In the genomic region with DNA sequence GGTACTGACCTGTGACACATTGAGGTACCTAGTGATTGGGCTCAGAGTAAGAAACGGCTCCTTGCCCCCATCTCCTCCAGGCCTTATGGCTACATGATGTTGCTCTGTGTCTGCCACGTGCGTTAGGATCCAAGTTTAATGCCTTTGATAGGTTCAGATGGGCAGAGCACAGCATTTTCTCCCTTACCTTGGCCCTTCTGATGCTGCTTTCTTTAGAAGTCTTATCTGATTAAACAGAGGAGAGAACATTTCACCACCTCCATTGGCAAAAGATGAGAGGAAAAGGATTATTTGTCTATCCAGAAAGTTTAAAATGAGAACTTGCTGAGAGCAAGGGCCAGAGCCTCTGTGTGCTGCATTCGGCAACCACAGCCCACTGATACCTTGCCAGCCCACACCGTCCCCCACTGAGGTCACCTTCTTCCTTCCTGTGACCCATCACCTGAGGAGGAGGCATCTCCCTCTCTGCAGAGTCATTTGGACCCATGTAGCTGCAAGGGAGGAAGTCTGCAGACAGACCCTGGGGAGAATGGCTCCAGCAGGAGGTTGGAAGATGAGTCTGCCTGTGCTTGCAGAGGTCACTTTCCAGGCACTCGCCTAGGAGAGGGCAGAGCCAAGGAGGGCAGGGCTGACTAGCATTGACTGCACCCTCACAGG, we compare ENCODE assay signal across 1 cellular context.
TF ChIP-seq lines count a peak whose summit lies in the region.

No MANE protein-coding gene starts in this region.

TF ChIP-seq in liver, 16 proteins besides CTCF, POLR2A, EP300 and RAD21 (continued from another document):
- peak; percentile 69 to 71 for TF ChIP-seq HNF4A (conservative IDR thresholded peaks at IDR 0.05)
- TF ChIP-seq YY1 (IDR thresholded peaks at IDR 0.05) = peak; percentile 55
- TF ChIP-seq HNF4G (IDR thresholded peaks at IDR 0.05) = no peak
- TF ChIP-seq RXRA (IDR thresholded peaks at IDR 0.05) = peak; percentile 80
- TF ChIP-seq, protein P1, sequence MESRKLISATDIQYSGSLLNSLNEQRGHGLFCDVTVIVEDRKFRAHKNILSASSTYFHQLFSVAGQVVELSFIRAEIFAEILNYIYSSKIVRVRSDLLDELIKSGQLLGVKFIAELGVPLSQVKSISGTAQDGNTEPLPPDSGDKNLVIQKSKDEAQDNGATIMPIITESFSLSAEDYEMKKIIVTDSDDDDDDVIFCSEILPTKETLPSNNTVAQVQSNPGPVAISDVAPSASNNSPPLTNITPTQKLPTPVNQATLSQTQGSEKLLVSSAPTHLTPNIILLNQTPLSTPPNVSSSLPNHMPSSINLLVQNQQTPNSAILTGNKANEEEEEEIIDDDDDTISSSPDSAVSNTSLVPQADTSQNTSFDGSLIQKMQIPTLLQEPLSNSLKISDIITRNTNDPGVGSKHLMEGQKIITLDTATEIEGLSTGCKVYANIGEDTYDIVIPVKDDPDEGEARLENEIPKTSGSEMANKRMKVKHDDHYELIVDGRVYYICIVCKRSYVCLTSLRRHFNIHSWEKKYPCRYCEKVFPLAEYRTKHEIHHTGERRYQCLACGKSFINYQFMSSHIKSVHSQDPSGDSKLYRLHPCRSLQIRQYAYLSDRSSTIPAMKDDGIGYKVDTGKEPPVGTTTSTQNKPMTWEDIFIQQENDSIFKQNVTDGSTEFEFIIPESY (IDR thresholded peaks at IDR 0.05) = no peak
- TF ChIP-seq FOXA1 (IDR thresholded peaks at IDR 0.05) = no peak
- TF ChIP-seq, protein P2, sequence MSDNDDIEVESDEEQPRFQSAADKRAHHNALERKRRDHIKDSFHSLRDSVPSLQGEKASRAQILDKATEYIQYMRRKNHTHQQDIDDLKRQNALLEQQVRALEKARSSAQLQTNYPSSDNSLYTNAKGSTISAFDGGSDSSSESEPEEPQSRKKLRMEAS (IDR thresholded peaks at IDR 0.05) = peak; percentile 40
- TF ChIP-seq, protein P3, sequence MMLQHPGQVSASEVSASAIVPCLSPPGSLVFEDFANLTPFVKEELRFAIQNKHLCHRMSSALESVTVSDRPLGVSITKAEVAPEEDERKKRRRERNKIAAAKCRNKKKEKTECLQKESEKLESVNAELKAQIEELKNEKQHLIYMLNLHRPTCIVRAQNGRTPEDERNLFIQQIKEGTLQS (IDR thresholded peaks at IDR 0.05) = no peak
- no peak for TF ChIP-seq GABPA (IDR thresholded peaks at IDR 0.05 in 1 of 2, conservative IDR thresholded peaks at IDR 0.05 in 1 of 2)
- TF ChIP-seq, protein P4, sequence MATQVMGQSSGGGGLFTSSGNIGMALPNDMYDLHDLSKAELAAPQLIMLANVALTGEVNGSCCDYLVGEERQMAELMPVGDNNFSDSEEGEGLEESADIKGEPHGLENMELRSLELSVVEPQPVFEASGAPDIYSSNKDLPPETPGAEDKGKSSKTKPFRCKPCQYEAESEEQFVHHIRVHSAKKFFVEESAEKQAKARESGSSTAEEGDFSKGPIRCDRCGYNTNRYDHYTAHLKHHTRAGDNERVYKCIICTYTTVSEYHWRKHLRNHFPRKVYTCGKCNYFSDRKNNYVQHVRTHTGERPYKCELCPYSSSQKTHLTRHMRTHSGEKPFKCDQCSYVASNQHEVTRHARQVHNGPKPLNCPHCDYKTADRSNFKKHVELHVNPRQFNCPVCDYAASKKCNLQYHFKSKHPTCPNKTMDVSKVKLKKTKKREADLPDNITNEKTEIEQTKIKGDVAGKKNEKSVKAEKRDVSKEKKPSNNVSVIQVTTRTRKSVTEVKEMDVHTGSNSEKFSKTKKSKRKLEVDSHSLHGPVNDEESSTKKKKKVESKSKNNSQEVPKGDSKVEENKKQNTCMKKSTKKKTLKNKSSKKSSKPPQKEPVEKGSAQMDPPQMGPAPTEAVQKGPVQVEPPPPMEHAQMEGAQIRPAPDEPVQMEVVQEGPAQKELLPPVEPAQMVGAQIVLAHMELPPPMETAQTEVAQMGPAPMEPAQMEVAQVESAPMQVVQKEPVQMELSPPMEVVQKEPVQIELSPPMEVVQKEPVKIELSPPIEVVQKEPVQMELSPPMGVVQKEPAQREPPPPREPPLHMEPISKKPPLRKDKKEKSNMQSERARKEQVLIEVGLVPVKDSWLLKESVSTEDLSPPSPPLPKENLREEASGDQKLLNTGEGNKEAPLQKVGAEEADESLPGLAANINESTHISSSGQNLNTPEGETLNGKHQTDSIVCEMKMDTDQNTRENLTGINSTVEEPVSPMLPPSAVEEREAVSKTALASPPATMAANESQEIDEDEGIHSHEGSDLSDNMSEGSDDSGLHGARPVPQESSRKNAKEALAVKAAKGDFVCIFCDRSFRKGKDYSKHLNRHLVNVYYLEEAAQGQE (IDR thresholded peaks at IDR 0.05) = no peak
- TF ChIP-seq FOXA2 (IDR thresholded peaks at IDR 0.05) = no peak
- peak; percentile 53 for TF ChIP-seq SP1 (IDR thresholded peaks at IDR 0.05)
TF ChIP-seq in liver: peak in this region for 7.
